In genomic region chr13:30423891-30424290, GRCh38 we compare ENCODE assay signal across 35 cellular contexts. TPM values are rescaled to one million over a fixed set of nuclear protein-coding genes. Genes with fewer than 3 reads are reported as not detected.
"Had no signal": no experiment of that assay in that cellular context is flagged by ENCODE, and none has a peak within 500 bp of the region (broad histone marks: within the 10 kb centered on the region; RNA-seq: fewer than 3 reads in every experiment).

No MANE protein-coding gene starts in this region.

- H3K27me3 Mint-ChIP-seq: activated CD4-positive, alpha-beta memory T cell treated with anti-CD3 and anti-CD28 coated beads for 36 hours; activated CD4-positive, alpha-beta T cell treated with anti-CD3 and anti-CD28 coated beads, Interleukin-2, amount 10 ng/mL, durations not matched to agents 24 days and 14 days; activated naive CD8-positive, alpha-beta T cell treated with anti-CD3 and anti-CD28 coated beads for 36 hours had no signal

- H3K27ac ChIP-seq: adrenal gland, body of pancreas, neural progenitor cell, spleen, suprapubic skin had no signal

- H3K9me3 ChIP-seq: adrenal gland, body of pancreas, gastroesophageal sphincter, spleen, suprapubic skin, tibial artery had no signal

- H3K36me3 Mint-ChIP-seq: activated CD4-positive, alpha-beta memory T cell treated with anti-CD3 and anti-CD28 coated beads for 36 hours; activated naive CD8-positive, alpha-beta T cell treated with anti-CD3 and anti-CD28 coated beads for 36 hours; neural progenitor cell had no signal

- H3K9ac ChIP-seq: neural progenitor cell had no signal

- H3K27ac Mint-ChIP-seq: activated CD4-positive, alpha-beta memory T cell treated with anti-CD3 and anti-CD28 coated beads for 36 hours; activated CD4-positive, alpha-beta T cell treated with anti-CD3 and anti-CD28 coated beads, Interleukin-2, amount 10 ng/mL, durations not matched to agents 24 days and 14 days; activated naive CD4-positive, alpha-beta T cell treated with anti-CD3 and anti-CD28 coated beads for 36 hours; activated naive CD8-positive, alpha-beta T cell treated with anti-CD3 and anti-CD28 coated beads for 36 hours; activated T-helper 1 cell treated with anti-CD3 and anti-CD28 coated beads, Interleukin-12 subunit alpha, Interleukin-12 subunit beta, Interleukin-2, Interleukin-4 antibody, amounts not matched to agents 30 ng/mL and 10 ng/mL and 1 ng/mL, durations not matched to agents 14 hours and 24 hours and 36 hours; neural progenitor cell had no signal

- H3K4me2 ChIP-seq: neural progenitor cell had no signal

- H3K4me3 ChIP-seq: adrenal gland, body of pancreas, neural progenitor cell, suprapubic skin had no signal

- H3K4me3 Mint-ChIP-seq: activated CD4-positive, alpha-beta memory T cell treated with anti-CD3 and anti-CD28 coated beads for 36 hours; activated CD4-positive, alpha-beta T cell treated with anti-CD3 and anti-CD28 coated beads, Interleukin-2, amount 10 ng/mL, durations not matched to agents 24 days and 14 days; activated naive CD4-positive, alpha-beta T cell treated with anti-CD3 and anti-CD28 coated beads for 36 hours; activated naive CD8-positive, alpha-beta T cell treated with anti-CD3 and anti-CD28 coated beads for 36 hours; activated T-helper 1 cell treated with anti-CD3 and anti-CD28 coated beads, Interleukin-12 subunit alpha, Interleukin-12 subunit beta, Interleukin-2, Interleukin-4 antibody, amounts not matched to agents 30 ng/mL and 10 ng/mL and 1 ng/mL, durations not matched to agents 14 hours and 24 hours and 36 hours; neural progenitor cell had no signal

- H3K9me3 Mint-ChIP-seq: activated CD4-positive, alpha-beta memory T cell treated with anti-CD3 and anti-CD28 coated beads for 36 hours; activated CD4-positive, alpha-beta T cell treated with anti-CD3 and anti-CD28 coated beads, Interleukin-2, amount 10 ng/mL, durations not matched to agents 24 days and 14 days; activated naive CD4-positive, alpha-beta T cell treated with anti-CD3 and anti-CD28 coated beads for 36 hours; activated naive CD8-positive, alpha-beta T cell treated with anti-CD3 and anti-CD28 coated beads for 36 hours; activated T-helper 1 cell treated with anti-CD3 and anti-CD28 coated beads, Interleukin-12 subunit alpha, Interleukin-12 subunit beta, Interleukin-2, Interleukin-4 antibody, amounts not matched to agents 30 ng/mL and 10 ng/mL and 1 ng/mL, durations not matched to agents 14 hours and 24 hours and 36 hours had no signal

- H2AFZ ChIP-seq: neural progenitor cell had no signal

- ATAC-seq: body of pancreas, gastroesophageal sphincter, left colon, right cardiac atrium had no signal

- DNase-seq: activated CD4-positive, alpha-beta memory T cell treated with anti-CD3 and anti-CD28 coated beads for 36 hours; activated CD4-positive, alpha-beta T cell treated with anti-CD3 and anti-CD28 coated beads, Interleukin-2, amount 10 ng/mL, durations not matched to agents 24 days and 14 days; activated CD4-positive, CD25-positive, alpha-beta regulatory T cell treated with anti-CD3 and anti-CD28 coated beads, Interleukin-2, amount 50 U/mL, for 72 hours; activated CD8-positive, alpha-beta memory T cell treated with anti-CD3 and anti-CD28 coated beads, Interleukin-2, amount 50 U/mL, for 4 hours; activated effector memory CD4-positive, alpha-beta T cell treated with anti-CD3 and anti-CD28 coated beads, Interleukin-2, amount 50 U/mL, for 16 hours; activated naive CD4-positive, alpha-beta T cell treated with anti-CD3 and anti-CD28 coated beads for 36 hours; activated naive CD8-positive, alpha-beta T cell treated with anti-CD3 and anti-CD28 coated beads for 36 hours; activated T-cell treated with anti-CD3 and anti-CD28 coated beads, Interleukin-2, amount 50 U/mL, for 1 hour; adrenal gland; aorta; body of pancreas; cortex of kidney; head of caudate nucleus; hippocampal formation; kidney; left colon; mammary epithelial cell; posterior cingulate gyrus; right cardiac atrium; spleen; stimulated activated naive CD4-positive, alpha-beta T cell; T-helper 9 cell; tibial artery had no signal

- H3K27me3 ChIP-seq: adrenal gland, body of pancreas, gastroesophageal sphincter, spleen, suprapubic skin, tibial artery had no signal

- H3K36me3 ChIP-seq: adrenal gland, gastroesophageal sphincter, neural progenitor cell, spleen, suprapubic skin, tibial artery had no signal

RNA-seq across cellular contexts. Expression of gene UBE2L5, which starts 1.6 kb away (rescaled TPM):
- total RNA-seq: activated CD4-positive, alpha-beta memory T cell treated with anti-CD3 and anti-CD28 coated beads for 36 hours; activated CD4-positive, alpha-beta T cell treated with anti-CD3 and anti-CD28 coated beads, Interleukin-2, amount 10 ng/mL, durations not matched to agents 24 days and 14 days; activated CD8-positive, alpha-beta memory T cell treated with anti-CD3 and anti-CD28 coated beads for 36 hours; activated naive CD4-positive, alpha-beta T cell treated with anti-CD3 and anti-CD28 coated beads for 36 hours; activated naive CD8-positive, alpha-beta T cell treated with anti-CD3 and anti-CD28 coated beads for 36 hours; activated T-helper 1 cell treated with anti-CD3 and anti-CD28 coated beads, Interleukin-12 subunit alpha, Interleukin-12 subunit beta, Interleukin-2, Interleukin-4 antibody, amounts not matched to agents 30 ng/mL and 10 ng/mL and 1 ng/mL, durations not matched to agents 14 hours and 24 hours and 36 hours; body of pancreas; cardiac septum; endothelial cell of umbilical vein; fibroblast of lung; fibroblast of villous mesenchyme; kidney; left colon; liver; mammary epithelial cell; mucosa of gallbladder; right cardiac atrium; spleen; ureter had no signal
- polyA plus RNA-seq: endothelial cell of umbilical vein, mammary epithelial cell, right cardiac atrium had no signal
